In the genomic region with DNA sequence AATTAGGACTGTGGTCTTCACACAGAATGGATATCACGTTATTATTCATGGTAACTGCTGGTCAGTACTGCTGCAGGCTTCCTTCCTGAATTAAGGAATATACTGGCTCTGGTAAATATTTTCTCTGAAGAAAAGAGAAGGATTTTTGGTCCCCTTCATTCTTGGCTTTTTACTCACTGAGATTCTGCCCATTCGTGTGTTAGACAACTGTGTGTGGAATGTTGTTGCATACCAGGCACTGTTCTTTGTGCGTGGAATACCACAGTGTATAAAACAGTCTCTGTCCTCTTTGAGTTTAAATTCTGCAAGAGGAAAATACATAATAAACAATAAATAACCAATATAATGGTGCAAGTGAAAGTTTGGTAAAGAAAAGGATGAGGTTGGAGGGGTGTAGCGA, we compare ENCODE assay signal across 16 cellular contexts.
"Had no signal": no experiment of that assay in that cellular context is flagged by ENCODE, and none has a peak within 500 bp of the region (broad histone marks: within the 10 kb centered on the region; RNA-seq: fewer than 3 reads in every experiment).

No MANE protein-coding gene starts in this region.

- H3K4me3 Mint-ChIP-seq: activated CD4-positive, alpha-beta memory T cell treated with anti-CD3 and anti-CD28 coated beads for 36 hours; activated naive CD8-positive, alpha-beta T cell treated with anti-CD3 and anti-CD28 coated beads, Interleukin-2, amount 10 ng/mL, durations not matched to agents 7 days and 5 days; activated T-cell treated with anti-CD3 and anti-CD28 coated beads, Interleukin-2, amount 50 U/mL, for 4 hours; memory B cell; nephron had no signal

- H3K27me3 ChIP-seq: suprapubic skin had no signal

- DNase-seq: activated CD4-positive, alpha-beta memory T cell treated with anti-CD3 and anti-CD28 coated beads for 36 hours; activated effector memory CD4-positive, alpha-beta T cell treated with anti-CD3 and anti-CD28 coated beads, Interleukin-2, amount 50 U/mL, for 16 hours; activated naive CD8-positive, alpha-beta T cell treated with anti-CD3 and anti-CD28 coated beads, Interleukin-2, amount 10 ng/mL, durations not matched to agents 7 days and 5 days; activated T-cell treated with anti-CD3 and anti-CD28 coated beads, Interleukin-2, amount 50 U/mL, for 4 hours; central memory CD4-positive, alpha-beta T cell; dermis blood vessel endothelial cell; head of caudate nucleus; islet precursor cell; stimulated activated CD4-positive, alpha-beta T cell treated with anti-CD3 and anti-CD28 coated beads, Interleukin-2, amount 100 ng/mL, for 48 hours; stimulated activated naive CD8-positive, alpha-beta T cell treated with anti-CD3 and anti-CD28 coated beads, Interleukin-15, Interleukin-2, amounts not matched to agents 100 U/mL and 50 U/mL, for 24 hours; SW 1271 had no signal

- H3K27me3 Mint-ChIP-seq: activated CD4-positive, alpha-beta memory T cell treated with anti-CD3 and anti-CD28 coated beads for 36 hours; activated naive CD8-positive, alpha-beta T cell treated with anti-CD3 and anti-CD28 coated beads, Interleukin-2, amount 10 ng/mL, durations not matched to agents 7 days and 5 days; memory B cell had no signal

- H3K27ac Mint-ChIP-seq: activated CD4-positive, alpha-beta memory T cell treated with anti-CD3 and anti-CD28 coated beads for 36 hours; activated naive CD8-positive, alpha-beta T cell treated with anti-CD3 and anti-CD28 coated beads, Interleukin-2, amount 10 ng/mL, durations not matched to agents 7 days and 5 days; memory B cell; nephron had no signal

- H3K4me1 ChIP-seq: suprapubic skin had no signal

- H3K9me3 Mint-ChIP-seq: activated CD4-positive, alpha-beta memory T cell treated with anti-CD3 and anti-CD28 coated beads for 36 hours; activated naive CD8-positive, alpha-beta T cell treated with anti-CD3 and anti-CD28 coated beads, Interleukin-2, amount 10 ng/mL, durations not matched to agents 7 days and 5 days; activated T-cell treated with anti-CD3 and anti-CD28 coated beads, Interleukin-2, amount 50 U/mL, for 4 hours; memory B cell; nephron had no signal

- ATAC-seq: activated T-cell treated with anti-CD3 and anti-CD28 coated beads, Interleukin-2, amount 50 U/mL, for 4 hours; left lobe of liver; sciatic nerve; stimulated activated naive CD8-positive, alpha-beta T cell treated with anti-CD3 and anti-CD28 coated beads, Interleukin-15, Interleukin-2, amounts not matched to agents 100 U/mL and 50 U/mL, for 24 hours had no signal

- H3K4me3 ChIP-seq: suprapubic skin had no signal

- H3K9me3 ChIP-seq: suprapubic skin had no signal

- H3K27ac ChIP-seq: suprapubic skin had no signal
